Comparison of ENCODE assay signal across 8 cellular contexts in the genomic region with DNA sequence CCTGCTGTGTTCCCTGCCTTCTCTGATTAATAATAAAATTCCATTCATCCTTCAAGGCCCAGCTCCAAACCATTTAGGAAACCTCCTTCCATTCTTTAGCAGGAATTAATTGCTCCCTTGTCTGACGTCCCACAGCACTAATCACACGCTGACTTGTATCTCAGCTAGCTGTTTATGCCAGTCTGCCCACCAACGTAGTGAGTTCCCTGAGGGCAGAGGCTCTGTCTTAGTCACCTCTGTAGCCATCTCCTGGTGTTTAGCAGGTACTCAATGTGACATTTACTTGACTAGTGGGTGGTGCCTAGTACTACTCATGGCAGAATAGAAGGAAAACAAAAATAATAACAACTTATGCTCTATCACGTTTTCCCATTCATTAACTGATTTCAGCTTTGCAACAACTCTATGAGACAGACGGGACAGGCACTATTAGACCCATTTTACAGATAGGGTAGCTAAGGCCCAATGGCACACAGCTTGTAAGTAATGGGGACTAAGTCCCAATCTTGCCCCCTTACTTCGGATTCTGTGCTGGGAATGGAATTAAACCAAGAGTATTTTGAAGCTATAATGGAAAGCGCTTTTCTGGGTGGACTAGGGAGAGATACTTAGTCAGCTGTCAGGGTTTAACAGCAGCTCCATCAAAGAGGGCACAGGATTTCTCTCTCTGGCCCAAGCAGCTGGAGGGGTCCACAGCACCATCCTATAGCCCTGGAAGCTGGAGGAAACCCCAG. TPM values are rescaled to one million over a fixed set of nuclear protein-coding genes. Genes with fewer than 3 reads are reported as not detected.
DNase-seq lines count a peak whose midpoint lies in the region; ATAC-seq and TF ChIP-seq lines count a peak whose summit lies in the region.

No MANE protein-coding gene starts in this region.

- H3K4me1 Mint-ChIP-seq in activated T-cell treated with anti-CD3 and anti-CD28 coated beads, Interleukin-2, amount 50 U/mL, for 72 hours (ENCODE audit: low read depth), result peaks cover 34% of the 10 kb centered on the region
- peaks cover 22% of the 10 kb centered on the region for H3K4me1 Mint-ChIP-seq in activated naive CD8-positive, alpha-beta T cell treated with anti-CD3 and anti-CD28 coated beads, Interleukin-2, amount 10 ng/mL, durations not matched to agents 7 days and 5 days

- POLR2A ChIA-PET in activated naive CD8-positive, alpha-beta T cell treated with anti-CD3 and anti-CD28 coated beads, Interleukin-2, amount 10 ng/mL, durations not matched to agents 7 days and 5 days (lab: Charles Lee), result interaction anchor here (0.6 to 1.8 kb wide), 16 partner anchors 15 to 258 kb away, joined by 3 to 18 read pairs (median 5); a partner anchor contains a TSS

- TF ChIP-seq CTCF in thoracic aorta (IDR thresholded peaks at IDR 0.05), result no peak

- H3K36me3 Mint-ChIP-seq in activated T-cell treated with anti-CD3 and anti-CD28 coated beads, Interleukin-2, amount 50 U/mL, for 72 hours (ENCODE audit: insufficient read depth in 2 of 2), result peaks cover 3 to 4% of the 10 kb centered on the region in 2 donors
- H3K36me3 Mint-ChIP-seq in activated naive CD8-positive, alpha-beta T cell treated with anti-CD3 and anti-CD28 coated beads, Interleukin-2, amount 10 ng/mL, durations not matched to agents 7 days and 5 days, result peaks cover 5% of the 10 kb centered on the region

- peak overlapping the region; percentile 88 for H3K4me3 ChIP-seq in thoracic aorta

- peak overlapping the region; percentile 94 for H3K27ac Mint-ChIP-seq in activated T-cell treated with anti-CD3 and anti-CD28 coated beads, Interleukin-2, amount 50 U/mL, for 72 hours
- H3K27ac Mint-ChIP-seq in activated naive CD8-positive, alpha-beta T cell treated with anti-CD3 and anti-CD28 coated beads, Interleukin-2, amount 10 ng/mL, durations not matched to agents 7 days and 5 days, result peak overlapping the region; percentile 100

- H3K27ac ChIP-seq in thoracic aorta, result peak overlapping the region; percentile 81 to 88

- peaks cover 5 to 19% of the 10 kb centered on the region in 2 donors for H3K4me1 ChIP-seq in thoracic aorta (ENCODE audit: control insufficient read depth in 1 of 2, low read depth in 2 of 2)

- peak overlapping the region; percentile 90 to 96 for H3K4me3 Mint-ChIP-seq in activated T-cell treated with anti-CD3 and anti-CD28 coated beads, Interleukin-2, amount 50 U/mL, for 72 hours
- H3K4me3 Mint-ChIP-seq in activated naive CD8-positive, alpha-beta T cell treated with anti-CD3 and anti-CD28 coated beads, Interleukin-2, amount 10 ng/mL, durations not matched to agents 7 days and 5 days, result peak overlapping the region; percentile 97

- ATAC-seq in activated T-cell treated with anti-CD3 and anti-CD28 coated beads, Interleukin-2, amount 50 U/mL, for 72 hours (replicated peaks in 1 of 2), result peak; percentile 21 to 22
- no peak for ATAC-seq in activated naive CD8-positive, alpha-beta T cell treated with anti-CD3 and anti-CD28 coated beads, Interleukin-2, amount 10 ng/mL, durations not matched to agents 7 days and 5 days (ENCODE audit: low read depth)
- ATAC-seq in thoracic aorta (ENCODE audit: insufficient number of reproducible peaks, low FRiP score, low read depth) (no peak), GM18858 (IDR thresholded peaks at IDR 0.05; ENCODE audit: unreplicated experiment) (no peak)

- DNase-seq in activated T-cell treated with anti-CD3 and anti-CD28 coated beads, Interleukin-2, amount 50 U/mL, for 72 hours, result peak; percentile 7 to 14
- no peak for DNase-seq in activated T-cell treated with anti-CD3 and anti-CD28 coated beads, Interleukin-2, amount 50 U/mL, for 1 hour
- no peak for DNase-seq in activated naive CD8-positive, alpha-beta T cell treated with anti-CD3 and anti-CD28 coated beads, Interleukin-2, amount 10 ng/mL, durations not matched to agents 7 days and 5 days
- peak; percentile 20 for DNase-seq in kidney tubule cell (ENCODE audit: low spot score)
- no peak for DNase-seq in thoracic aorta (ENCODE audit: low spot score)
- DNase-seq in NCI-H510A treated with DMSO at 0.1 percent for 48 hours (lab: John Stamatoyannopoulos, UW), result no peak
- DNase-seq in iPS-NIHi7 (ENCODE audit: extremely low spot score), result no peak

- no peaks in the 10 kb centered on the region for H3K9me3 ChIP-seq in thoracic aorta

- no peaks in the 10 kb centered on the region for H3K27me3 ChIP-seq in thoracic aorta (replicated peaks; ENCODE audit: insufficient read depth)

- no peaks in the 10 kb centered on the region for H3K9me3 Mint-ChIP-seq in activated T-cell treated with anti-CD3 and anti-CD28 coated beads, Interleukin-2, amount 50 U/mL, for 72 hours
- H3K9me3 Mint-ChIP-seq in activated naive CD8-positive, alpha-beta T cell treated with anti-CD3 and anti-CD28 coated beads, Interleukin-2, amount 10 ng/mL, durations not matched to agents 7 days and 5 days, result no peaks in the 10 kb centered on the region

- H3K36me3 ChIP-seq in thoracic aorta, result no peaks in the 10 kb centered on the region

- no peaks in the 10 kb centered on the region for H3K27me3 Mint-ChIP-seq in activated T-cell treated with anti-CD3 and anti-CD28 coated beads, Interleukin-2, amount 50 U/mL, for 72 hours (ENCODE audit: low read depth)
- H3K27me3 Mint-ChIP-seq in activated naive CD8-positive, alpha-beta T cell treated with anti-CD3 and anti-CD28 coated beads, Interleukin-2, amount 10 ng/mL, durations not matched to agents 7 days and 5 days, result no peaks in the 10 kb centered on the region

RNA-seq across cellular contexts. Expression of a gene that starts 0.9 kb away (rescaled TPM):
- 10 to 100 TPM; 31.5 to 35.5 TPM for total RNA-seq in activated T-cell treated with anti-CD3 and anti-CD28 coated beads, Interleukin-2, amount 50 U/mL, for 72 hours
- 10 to 100 TPM; 27.7 to 28.5 TPM for total RNA-seq in activated naive CD8-positive, alpha-beta T cell treated with anti-CD3 and anti-CD28 coated beads, Interleukin-2, amount 10 ng/mL, durations not matched to agents 7 days and 5 days
- 10 to 100 TPM in 1 of 2 donors, 1 to 10 TPM in 1; 8.9 to 14.0 TPM for total RNA-seq in thoracic aorta

RNA-seq across cellular contexts. Expression of a gene that starts 40.9 kb away (rescaled TPM):
- total RNA-seq in activated T-cell treated with anti-CD3 and anti-CD28 coated beads, Interleukin-2, amount 50 U/mL, for 72 hours, result 1 to 10 TPM; 3.0 to 6.6 TPM
- total RNA-seq in activated naive CD8-positive, alpha-beta T cell treated with anti-CD3 and anti-CD28 coated beads, Interleukin-2, amount 10 ng/mL, durations not matched to agents 7 days and 5 days, result 1 to 10 TPM; 4.9 to 5.4 TPM
- 10 to 100 TPM in 1 of 2 donors, 1 to 10 TPM in 1; 7.3 to 21.7 TPM for total RNA-seq in thoracic aorta

Comparison
In these comparisons a context has a peak if more than half of its experiments do, and no peak if none do; other contexts are left out.
1. DNase-seq: peak in activated T-cell treated with anti-CD3 and anti-CD28 coated beads, Interleukin-2, amount 50 U/mL, for 72 hours (2 of 2) and kidney tubule cell (single experiment); none in activated T-cell treated with anti-CD3 and anti-CD28 coated beads, Interleukin-2, amount 50 U/mL, for 1 hour (single experiment), activated naive CD8-positive, alpha-beta T cell treated with anti-CD3 and anti-CD28 coated beads, Interleukin-2, amount 10 ng/mL, durations not matched to agents 7 days and 5 days (single experiment), thoracic aorta (single experiment), NCI-H510A treated with DMSO at 0.1 percent for 48 hours (single experiment) and iPS-NIHi7 (single experiment).
2. ATAC-seq: peak in activated T-cell treated with anti-CD3 and anti-CD28 coated beads, Interleukin-2, amount 50 U/mL, for 72 hours (2 of 2); none in activated naive CD8-positive, alpha-beta T cell treated with anti-CD3 and anti-CD28 coated beads, Interleukin-2, amount 10 ng/mL, durations not matched to agents 7 days and 5 days (single experiment), thoracic aorta (single experiment) and GM18858 (single experiment).